In genomic region chr4:73714647-73715046, GRCh38 we compare ENCODE assay signal across 20 cellular contexts. TPM values are rescaled to one million over a fixed set of nuclear protein-coding genes. Genes with fewer than 3 reads are reported as not detected.
"Had no signal": no experiment of that assay in that cellular context is flagged by ENCODE, and none has a peak within 500 bp of the region (broad histone marks: within the 10 kb centered on the region; RNA-seq: fewer than 3 reads in every experiment).

No MANE protein-coding gene starts in this region.

- H3K9me3 ChIP-seq: MG63, SJCRH30 had no signal

- H3K4me1 ChIP-seq: SJCRH30 had no signal

- H3K27ac ChIP-seq: HL-60, SJCRH30 had no signal

- H3K27me3 ChIP-seq: MG63, SJCRH30 had no signal

- H3K4me3 ChIP-seq: MG63, SJCRH30 had no signal

- ATAC-seq: Panc1, Right ventricle myocardium inferior, SK-N-SH treated with all-trans-retinoic acid at 6 μM for 48 hours had no signal

- H3K36me3 ChIP-seq: MG63, SJCRH30 had no signal

- DNase-seq: Karpas-422, KG1, MG63, NCI-H1092, NCI-H1105 treated with DMSO at 0.1 percent for 48 hours, NCI-H1417 treated with DMSO at 0.1 percent for 48 hours, NCI-H187, NCI-H2029, NCI-H226, NCI-H446, NCI-H510A, NCI-H524 treated with DMSO at 0.1 percent for 48 hours, NCI-H69, NCI-H774, SHP77 treated with DMSO at 0.1 percent for 48 hours, SJCRH30 had no signal

RNA-seq across cellular contexts. Expression of gene CXCL8, which starts 25.7 kb away (rescaled TPM):
- total RNA-seq: Right ventricle myocardium inferior had no signal
